ENCODE assay signal across 35 cellular contexts in the genomic region with DNA sequence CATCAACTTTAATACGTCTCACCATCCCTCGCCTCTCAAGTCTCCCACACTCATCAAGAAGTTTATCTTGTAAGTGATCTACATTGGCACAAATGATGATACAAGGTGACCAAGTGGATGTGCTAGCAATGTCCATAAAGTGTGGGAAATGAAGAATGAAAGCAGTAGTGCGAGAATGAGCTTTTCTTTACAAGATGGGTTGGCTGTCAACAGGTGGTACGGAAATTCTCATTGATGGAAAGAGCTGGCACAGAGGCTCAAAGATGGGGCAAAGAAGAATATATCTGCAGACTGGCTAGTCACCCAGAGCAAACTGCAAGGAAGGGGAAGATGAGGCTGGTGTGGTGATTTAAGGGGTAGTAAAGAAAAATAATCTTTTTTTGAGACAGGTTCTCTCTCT.
"Had no signal": no experiment of that assay in that cellular context is flagged by ENCODE, and none has a peak within 500 bp of the region (broad histone marks: within the 10 kb centered on the region; RNA-seq: fewer than 3 reads in every experiment).

No MANE protein-coding gene starts in this region.

- DNase-seq: Karpas-422, Kasumi-1, MG63, MM.1S, MV-4-11, NCI-H1048, NCI-H1092, NCI-H1092 treated with DMSO at 0.1 percent for 48 hours, NCI-H1105, NCI-H1105 treated with DMSO at 0.1 percent for 48 hours, NCI-H1417, NCI-H1417 treated with DMSO at 0.1 percent for 48 hours, NCI-H1436, NCI-H1436 treated with DMSO at 0.1 percent for 48 hours, NCI-H146, NCI-H1694, NCI-H1694 treated with DMSO at 0.1 percent for 48 hours, NCI-H187, NCI-H187 treated with DMSO at 0.1 percent for 48 hours, NCI-H1930, NCI-H2029, NCI-H2029 treated with DMSO at 0.1 percent for 48 hours, NCI-H2081, NCI-H2081 treated with DMSO at 0.1 percent for 48 hours, NCI-H2107, NCI-H2171, NCI-H2171 treated with DMSO at 0.1 percent for 48 hours, NCI-H2227 treated with DMSO at 0.1 percent for 48 hours, NCI-H226, NCI-H345, NCI-H446, NCI-H446 treated with DMSO at 0.1 percent for 48 hours, NCI-H510A, NCI-H510A treated with DMSO at 0.1 percent for 48 hours, NCI-H524 had no signal

- H3K9me3 ChIP-seq: MG63 had no signal

- H3K4me3 ChIP-seq: MG63 had no signal

- H3K27me3 ChIP-seq: MG63 had no signal

- H3K36me3 ChIP-seq: MG63 had no signal
